3 cellular contexts compared by ENCODE assay signal in the genomic region with DNA sequence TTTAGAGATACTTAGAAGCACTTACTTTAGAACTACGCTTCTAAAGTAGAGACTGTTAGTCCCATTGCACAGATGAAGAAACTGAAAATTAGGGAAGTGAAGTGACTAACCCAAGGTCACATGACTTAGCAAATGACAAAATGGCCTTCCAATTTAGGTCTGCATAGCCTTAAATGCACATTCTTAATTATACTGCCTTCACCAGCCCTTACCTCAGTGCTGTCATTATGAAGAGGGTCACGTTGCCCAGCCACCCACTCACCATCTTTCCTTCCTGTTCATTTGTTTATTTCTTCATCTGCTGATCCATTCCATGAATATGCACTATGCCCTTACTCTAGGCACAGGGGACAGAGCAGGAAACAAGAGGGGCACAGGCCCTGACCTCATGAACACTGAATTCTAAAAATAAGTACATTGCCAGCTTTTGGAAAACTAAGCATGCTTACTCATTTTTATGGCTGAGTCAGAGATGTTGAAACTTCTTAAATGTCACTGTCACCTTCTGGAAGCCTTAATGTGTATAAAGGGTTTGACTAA.
TF ChIP-seq lines count a peak whose summit lies in the region.

No MANE protein-coding gene starts in this region.

TF ChIP-seq in SK-N-SH, 30 proteins besides CTCF, POLR2A, EP300 and RAD21:
- TF ChIP-seq JUND (IDR thresholded peaks at IDR 0.05) (no peak), GABPA (IDR thresholded peaks at IDR 0.05; ENCODE audit: low read depth) (no peak), MEF2A (IDR thresholded peaks at IDR 0.05; ENCODE audit: borderline replicate concordance, low read depth) (no peak), CHD2 (IDR thresholded peaks at IDR 0.05; ENCODE audit: low read length, partially characterized antibody) (no peak), EZH2phosphoT487 (IDR thresholded peaks at IDR 0.05; ENCODE audit: borderline replicate concordance, low read depth) (no peak), TEAD4 (IDR thresholded peaks at IDR 0.05; ENCODE audit: borderline replicate concordance, insufficient read depth) (no peak), SIN3A (IDR thresholded peaks at IDR 0.05; ENCODE audit: borderline replicate concordance, low read depth, low read length) (no peak), GATA2 (CRISPR knock-in tag; IDR thresholded peaks at IDR 0.05) (no peak), SMC3 (IDR thresholded peaks at IDR 0.05; ENCODE audit: low read depth, low read length) (no peak)

TF ChIP-seq in SK-N-SH treated with all-trans-retinoic acid at 6 μM for 48 hours, 23 proteins besides CTCF, POLR2A, EP300 and RAD21:
- TF ChIP-seq, protein P1, sequence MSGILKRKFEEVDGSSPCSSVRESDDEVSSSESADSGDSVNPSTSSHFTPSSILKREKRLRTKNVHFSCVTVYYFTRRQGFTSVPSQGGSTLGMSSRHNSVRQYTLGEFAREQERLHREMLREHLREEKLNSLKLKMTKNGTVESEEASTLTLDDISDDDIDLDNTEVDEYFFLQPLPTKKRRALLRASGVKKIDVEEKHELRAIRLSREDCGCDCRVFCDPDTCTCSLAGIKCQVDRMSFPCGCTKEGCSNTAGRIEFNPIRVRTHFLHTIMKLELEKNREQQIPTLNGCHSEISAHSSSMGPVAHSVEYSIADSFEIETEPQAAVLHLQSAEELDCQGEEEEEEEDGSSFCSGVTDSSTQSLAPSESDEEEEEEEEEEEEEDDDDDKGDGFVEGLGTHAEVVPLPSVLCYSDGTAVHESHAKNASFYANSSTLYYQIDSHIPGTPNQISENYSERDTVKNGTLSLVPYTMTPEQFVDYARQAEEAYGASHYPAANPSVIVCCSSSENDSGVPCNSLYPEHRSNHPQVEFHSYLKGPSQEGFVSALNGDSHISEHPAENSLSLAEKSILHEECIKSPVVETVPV (CRISPR knock-in tag; IDR thresholded peaks at IDR 0.05): no peak
- TF ChIP-seq, protein P2, sequence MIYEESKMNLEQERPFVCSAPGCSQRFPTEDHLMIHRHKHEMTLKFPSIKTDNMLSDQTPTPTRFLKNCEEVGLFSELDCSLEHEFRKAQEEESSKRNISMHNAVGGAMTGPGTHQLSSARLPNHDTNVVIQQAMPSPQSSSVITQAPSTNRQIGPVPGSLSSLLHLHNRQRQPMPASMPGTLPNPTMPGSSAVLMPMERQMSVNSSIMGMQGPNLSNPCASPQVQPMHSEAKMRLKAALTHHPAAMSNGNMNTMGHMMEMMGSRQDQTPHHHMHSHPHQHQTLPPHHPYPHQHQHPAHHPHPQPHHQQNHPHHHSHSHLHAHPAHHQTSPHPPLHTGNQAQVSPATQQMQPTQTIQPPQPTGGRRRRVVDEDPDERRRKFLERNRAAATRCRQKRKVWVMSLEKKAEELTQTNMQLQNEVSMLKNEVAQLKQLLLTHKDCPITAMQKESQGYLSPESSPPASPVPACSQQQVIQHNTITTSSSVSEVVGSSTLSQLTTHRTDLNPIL (CRISPR knock-in tag; IDR thresholded peaks at IDR 0.05; ENCODE audit: low read depth): no peak

TF ChIP-seq in GM23338, 12 proteins besides CTCF, POLR2A, EP300 and RAD21:
- TF ChIP-seq EZH2 (IDR thresholded peaks at IDR 0.05; ENCODE audit: low read depth, unreplicated experiment) (no peak), POLR2AphosphoS5 (IDR thresholded peaks at IDR 0.05; ENCODE audit: low read depth) (no peak), NANOG (IDR thresholded peaks at IDR 0.05; ENCODE audit: borderline replicate concordance) (no peak), STAT1 (IDR thresholded peaks at IDR 0.05; ENCODE audit: unreplicated experiment) (no peak), CREB1 (CRISPR knock-in tag; IDR thresholded peaks at IDR 0.05; ENCODE audit: low read depth) (no peak), EZH2phosphoT487 (IDR thresholded peaks at IDR 0.05; ENCODE audit: unreplicated experiment) (no peak), ZNF114 (CRISPR knock-in tag; IDR thresholded peaks at IDR 0.05) (no peak), ZNF331 (CRISPR knock-in tag; IDR thresholded peaks at IDR 0.05; ENCODE audit: low read depth) (no peak), JUNB (IDR thresholded peaks at IDR 0.05; ENCODE audit: unreplicated experiment) (no peak)
- TF ChIP-seq, protein P3, sequence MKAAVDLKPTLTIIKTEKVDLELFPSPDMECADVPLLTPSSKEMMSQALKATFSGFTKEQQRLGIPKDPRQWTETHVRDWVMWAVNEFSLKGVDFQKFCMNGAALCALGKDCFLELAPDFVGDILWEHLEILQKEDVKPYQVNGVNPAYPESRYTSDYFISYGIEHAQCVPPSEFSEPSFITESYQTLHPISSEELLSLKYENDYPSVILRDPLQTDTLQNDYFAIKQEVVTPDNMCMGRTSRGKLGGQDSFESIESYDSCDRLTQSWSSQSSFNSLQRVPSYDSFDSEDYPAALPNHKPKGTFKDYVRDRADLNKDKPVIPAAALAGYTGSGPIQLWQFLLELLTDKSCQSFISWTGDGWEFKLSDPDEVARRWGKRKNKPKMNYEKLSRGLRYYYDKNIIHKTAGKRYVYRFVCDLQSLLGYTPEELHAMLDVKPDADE (IDR thresholded peaks at IDR 0.05): no peak
- TF ChIP-seq, protein P4, sequence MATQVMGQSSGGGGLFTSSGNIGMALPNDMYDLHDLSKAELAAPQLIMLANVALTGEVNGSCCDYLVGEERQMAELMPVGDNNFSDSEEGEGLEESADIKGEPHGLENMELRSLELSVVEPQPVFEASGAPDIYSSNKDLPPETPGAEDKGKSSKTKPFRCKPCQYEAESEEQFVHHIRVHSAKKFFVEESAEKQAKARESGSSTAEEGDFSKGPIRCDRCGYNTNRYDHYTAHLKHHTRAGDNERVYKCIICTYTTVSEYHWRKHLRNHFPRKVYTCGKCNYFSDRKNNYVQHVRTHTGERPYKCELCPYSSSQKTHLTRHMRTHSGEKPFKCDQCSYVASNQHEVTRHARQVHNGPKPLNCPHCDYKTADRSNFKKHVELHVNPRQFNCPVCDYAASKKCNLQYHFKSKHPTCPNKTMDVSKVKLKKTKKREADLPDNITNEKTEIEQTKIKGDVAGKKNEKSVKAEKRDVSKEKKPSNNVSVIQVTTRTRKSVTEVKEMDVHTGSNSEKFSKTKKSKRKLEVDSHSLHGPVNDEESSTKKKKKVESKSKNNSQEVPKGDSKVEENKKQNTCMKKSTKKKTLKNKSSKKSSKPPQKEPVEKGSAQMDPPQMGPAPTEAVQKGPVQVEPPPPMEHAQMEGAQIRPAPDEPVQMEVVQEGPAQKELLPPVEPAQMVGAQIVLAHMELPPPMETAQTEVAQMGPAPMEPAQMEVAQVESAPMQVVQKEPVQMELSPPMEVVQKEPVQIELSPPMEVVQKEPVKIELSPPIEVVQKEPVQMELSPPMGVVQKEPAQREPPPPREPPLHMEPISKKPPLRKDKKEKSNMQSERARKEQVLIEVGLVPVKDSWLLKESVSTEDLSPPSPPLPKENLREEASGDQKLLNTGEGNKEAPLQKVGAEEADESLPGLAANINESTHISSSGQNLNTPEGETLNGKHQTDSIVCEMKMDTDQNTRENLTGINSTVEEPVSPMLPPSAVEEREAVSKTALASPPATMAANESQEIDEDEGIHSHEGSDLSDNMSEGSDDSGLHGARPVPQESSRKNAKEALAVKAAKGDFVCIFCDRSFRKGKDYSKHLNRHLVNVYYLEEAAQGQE (IDR thresholded peaks at IDR 0.05; ENCODE audit: unreplicated experiment): no peak
- TF ChIP-seq, protein P5, sequence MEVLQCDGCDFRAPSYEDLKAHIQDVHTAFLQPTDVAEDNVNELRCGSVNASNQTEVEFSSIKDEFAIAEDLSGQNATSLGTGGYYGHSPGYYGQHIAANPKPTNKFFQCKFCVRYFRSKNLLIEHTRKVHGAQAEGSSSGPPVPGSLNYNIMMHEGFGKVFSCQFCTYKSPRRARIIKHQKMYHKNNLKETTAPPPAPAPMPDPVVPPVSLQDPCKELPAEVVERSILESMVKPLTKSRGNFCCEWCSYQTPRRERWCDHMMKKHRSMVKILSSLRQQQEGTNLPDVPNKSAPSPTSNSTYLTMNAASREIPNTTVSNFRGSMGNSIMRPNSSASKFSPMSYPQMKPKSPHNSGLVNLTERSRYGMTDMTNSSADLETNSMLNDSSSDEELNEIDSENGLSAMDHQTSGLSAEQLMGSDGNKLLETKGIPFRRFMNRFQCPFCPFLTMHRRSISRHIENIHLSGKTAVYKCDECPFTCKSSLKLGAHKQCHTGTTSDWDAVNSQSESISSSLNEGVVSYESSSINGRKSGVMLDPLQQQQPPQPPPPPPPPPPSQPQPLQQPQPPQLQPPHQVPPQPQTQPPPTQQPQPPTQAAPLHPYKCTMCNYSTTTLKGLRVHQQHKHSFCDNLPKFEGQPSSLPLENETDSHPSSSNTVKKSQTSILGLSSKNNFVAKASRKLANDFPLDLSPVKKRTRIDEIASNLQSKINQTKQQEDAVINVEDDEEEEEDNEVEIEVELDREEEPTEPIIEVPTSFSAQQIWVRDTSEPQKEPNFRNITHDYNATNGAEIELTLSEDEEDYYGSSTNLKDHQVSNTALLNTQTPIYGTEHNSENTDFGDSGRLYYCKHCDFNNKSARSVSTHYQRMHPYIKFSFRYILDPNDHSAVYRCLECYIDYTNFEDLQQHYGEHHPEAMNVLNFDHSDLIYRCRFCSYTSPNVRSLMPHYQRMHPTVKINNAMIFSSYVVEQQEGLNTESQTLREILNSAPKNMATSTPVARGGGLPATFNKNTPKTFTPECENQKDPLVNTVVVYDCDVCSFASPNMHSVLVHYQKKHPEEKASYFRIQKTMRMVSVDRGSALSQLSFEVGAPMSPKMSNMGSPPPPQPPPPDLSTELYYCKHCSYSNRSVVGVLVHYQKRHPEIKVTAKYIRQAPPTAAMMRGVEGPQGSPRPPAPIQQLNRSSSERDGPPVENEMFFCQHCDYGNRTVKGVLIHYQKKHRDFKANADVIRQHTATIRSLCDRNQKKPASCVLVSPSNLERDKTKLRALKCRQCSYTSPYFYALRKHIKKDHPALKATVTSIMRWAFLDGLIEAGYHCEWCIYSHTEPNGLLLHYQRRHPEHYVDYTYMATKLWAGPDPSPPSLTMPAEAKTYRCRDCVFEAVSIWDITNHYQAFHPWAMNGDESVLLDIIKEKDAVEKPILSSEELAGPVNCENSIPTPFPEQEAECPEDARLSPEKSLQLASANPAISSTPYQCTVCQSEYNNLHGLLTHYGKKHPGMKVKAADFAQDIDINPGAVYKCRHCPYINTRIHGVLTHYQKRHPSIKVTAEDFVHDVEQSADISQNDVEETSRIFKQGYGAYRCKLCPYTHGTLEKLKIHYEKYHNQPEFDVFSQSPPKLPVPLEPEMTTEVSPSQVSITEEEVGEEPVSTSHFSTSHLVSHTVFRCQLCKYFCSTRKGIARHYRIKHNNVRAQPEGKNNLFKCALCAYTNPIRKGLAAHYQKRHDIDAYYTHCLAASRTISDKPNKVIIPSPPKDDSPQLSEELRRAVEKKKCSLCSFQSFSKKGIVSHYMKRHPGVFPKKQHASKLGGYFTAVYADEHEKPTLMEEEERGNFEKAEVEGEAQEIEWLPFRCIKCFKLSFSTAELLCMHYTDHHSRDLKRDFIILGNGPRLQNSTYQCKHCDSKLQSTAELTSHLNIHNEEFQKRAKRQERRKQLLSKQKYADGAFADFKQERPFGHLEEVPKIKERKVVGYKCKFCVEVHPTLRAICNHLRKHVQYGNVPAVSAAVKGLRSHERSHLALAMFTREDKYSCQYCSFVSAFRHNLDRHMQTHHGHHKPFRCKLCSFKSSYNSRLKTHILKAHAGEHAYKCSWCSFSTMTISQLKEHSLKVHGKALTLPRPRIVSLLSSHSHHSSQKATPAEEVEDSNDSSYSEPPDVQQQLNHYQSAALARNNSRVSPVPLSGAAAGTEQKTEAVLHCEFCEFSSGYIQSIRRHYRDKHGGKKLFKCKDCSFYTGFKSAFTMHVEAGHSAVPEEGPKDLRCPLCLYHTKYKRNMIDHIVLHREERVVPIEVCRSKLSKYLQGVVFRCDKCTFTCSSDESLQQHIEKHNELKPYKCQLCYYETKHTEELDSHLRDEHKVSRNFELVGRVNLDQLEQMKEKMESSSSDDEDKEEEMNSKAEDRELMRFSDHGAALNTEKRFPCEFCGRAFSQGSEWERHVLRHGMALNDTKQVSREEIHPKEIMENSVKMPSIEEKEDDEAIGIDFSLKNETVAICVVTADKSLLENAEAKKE (CRISPR knock-in tag; IDR thresholded peaks at IDR 0.05): no peak
TF ChIP-seq in GM23338: peak in this region for 0.
